In genomic region chr22:48750826-48751440, GRCh38 we compare ENCODE assay signal across 18 cellular contexts.
"Had no signal": no experiment of that assay in that cellular context is flagged by ENCODE, and none has a peak within 500 bp of the region (broad histone marks: within the 10 kb centered on the region; RNA-seq: fewer than 3 reads in every experiment).

No MANE protein-coding gene starts in this region.

- ATAC-seq: activated CD4-positive, CD25-positive, alpha-beta regulatory T cell treated with anti-CD3 and anti-CD28 coated beads, Interleukin-2, amount 50 U/mL, for 24 hours; activated naive CD8-positive, alpha-beta T cell treated with anti-CD3 and anti-CD28 coated beads, Interleukin-2, amount 50 U/mL, for 24 hours; gastroesophageal sphincter; heart right ventricle; left colon; right cardiac atrium; stimulated activated naive CD8-positive, alpha-beta T cell treated with anti-CD3 and anti-CD28 coated beads, Interleukin-15, amount 100 ng/mL, for 72 hours; upper lobe of right lung had no signal

- H3K4me3 Mint-ChIP-seq: activated naive CD4-positive, alpha-beta T cell treated with anti-CD3 and anti-CD28 coated beads for 36 hours; activated naive CD8-positive, alpha-beta T cell treated with anti-CD3 and anti-CD28 coated beads, Interleukin-2, amount 50 U/mL, for 24 hours; activated T-helper 1 cell treated with anti-CD3 and anti-CD28 coated beads, Interleukin-12 subunit alpha, Interleukin-12 subunit beta, Interleukin-2, Interleukin-4 antibody, amounts not matched to agents 30 ng/mL and 10 ng/mL and 1 ng/mL, durations not matched to agents 14 hours and 24 hours and 36 hours; naive B cell; stimulated activated naive CD8-positive, alpha-beta T cell treated with anti-CD3 and anti-CD28 coated beads, Interleukin-15, amount 100 ng/mL, for 72 hours; T-helper 2 cell treated with Interferon-gamma antibody and Interleukin-4, amounts not matched to agents 5 μg/mL and 100 μg/mL, for 36 hours had no signal

- H3K27ac ChIP-seq: gastroesophageal sphincter, heart right ventricle, thoracic aorta, upper lobe of right lung had no signal

- H3K27ac Mint-ChIP-seq: activated naive CD4-positive, alpha-beta T cell treated with anti-CD3 and anti-CD28 coated beads for 36 hours; activated naive CD8-positive, alpha-beta T cell treated with anti-CD3 and anti-CD28 coated beads, Interleukin-2, amount 50 U/mL, for 24 hours; activated T-helper 1 cell treated with anti-CD3 and anti-CD28 coated beads, Interleukin-12 subunit alpha, Interleukin-12 subunit beta, Interleukin-2, Interleukin-4 antibody, amounts not matched to agents 30 ng/mL and 10 ng/mL and 1 ng/mL, durations not matched to agents 14 hours and 24 hours and 36 hours; naive B cell; progenitor cell of endocrine pancreas; T-helper 2 cell treated with Interferon-gamma antibody and Interleukin-4, amounts not matched to agents 5 μg/mL and 100 μg/mL, for 36 hours had no signal

- DNase-seq: activated CD4-positive, alpha-beta T cell treated with anti-CD3 and anti-CD28 coated beads, Interleukin-2, amount 50 U/mL, for 1 hour; activated naive CD4-positive, alpha-beta T cell treated with anti-CD3 and anti-CD28 coated beads for 36 hours; activated naive CD8-positive, alpha-beta T cell treated with anti-CD3 and anti-CD28 coated beads, Interleukin-2, amount 50 U/mL, for 24 hours; cerebellar nuclear complex; dermis blood vessel endothelial cell; erythroblast; heart right ventricle; left colon; naive B cell; right cardiac atrium; stimulated activated naive CD8-positive, alpha-beta T cell treated with anti-CD3 and anti-CD28 coated beads, Interleukin-15, amount 100 ng/mL, for 72 hours; upper lobe of right lung had no signal

- H3K9me3 Mint-ChIP-seq: activated naive CD4-positive, alpha-beta T cell treated with anti-CD3 and anti-CD28 coated beads for 36 hours; activated naive CD8-positive, alpha-beta T cell treated with anti-CD3 and anti-CD28 coated beads, Interleukin-2, amount 50 U/mL, for 24 hours; activated T-helper 1 cell treated with anti-CD3 and anti-CD28 coated beads, Interleukin-12 subunit alpha, Interleukin-12 subunit beta, Interleukin-2, Interleukin-4 antibody, amounts not matched to agents 30 ng/mL and 10 ng/mL and 1 ng/mL, durations not matched to agents 14 hours and 24 hours and 36 hours; naive B cell; stimulated activated naive CD8-positive, alpha-beta T cell treated with anti-CD3 and anti-CD28 coated beads, Interleukin-15, amount 100 ng/mL, for 72 hours; T-helper 2 cell treated with Interferon-gamma antibody and Interleukin-4, amounts not matched to agents 5 μg/mL and 100 μg/mL, for 36 hours had no signal

- H3K36me3 Mint-ChIP-seq: naive B cell had no signal

- H3K4me1 Mint-ChIP-seq: activated naive CD8-positive, alpha-beta T cell treated with anti-CD3 and anti-CD28 coated beads, Interleukin-2, amount 50 U/mL, for 24 hours; naive B cell; stimulated activated naive CD8-positive, alpha-beta T cell treated with anti-CD3 and anti-CD28 coated beads, Interleukin-15, amount 100 ng/mL, for 72 hours had no signal

- H3K4me3 ChIP-seq: gastroesophageal sphincter, heart right ventricle, thoracic aorta, upper lobe of right lung had no signal
